In the genomic region with DNA sequence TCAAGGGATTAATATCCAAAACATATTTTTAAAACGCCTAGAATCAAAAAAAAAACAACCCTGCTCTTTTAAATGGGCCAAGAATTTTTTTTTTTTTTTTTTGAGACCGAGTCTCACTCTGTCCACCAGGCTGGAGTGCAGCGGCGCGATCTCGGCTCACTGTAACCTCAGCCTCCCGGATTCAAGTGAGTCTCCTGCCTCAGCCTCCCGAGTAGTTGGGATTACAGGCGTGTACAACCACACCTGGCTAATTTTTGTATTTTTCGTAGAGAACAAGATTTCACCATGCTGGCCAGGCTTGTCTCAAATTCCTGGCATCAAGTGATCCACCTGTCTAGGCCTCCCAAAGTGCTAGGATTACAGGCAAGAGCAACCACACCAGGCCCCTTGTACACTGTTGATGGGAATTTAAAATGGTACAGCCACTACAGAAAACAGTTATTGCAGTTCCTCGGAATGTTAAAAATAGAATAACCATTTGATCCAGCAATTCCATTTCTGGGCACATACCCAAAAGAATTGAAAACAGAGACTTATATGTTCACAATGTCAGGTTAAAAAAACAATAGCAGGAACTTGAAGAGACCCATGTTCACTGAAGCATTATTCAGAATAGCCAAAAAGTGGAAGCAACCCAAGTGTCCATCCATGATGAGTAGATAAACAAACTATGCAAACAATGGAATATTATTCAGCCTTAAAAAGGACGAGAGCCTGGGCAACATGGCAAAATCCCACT, we compare ENCODE assay signal across 1 cellular context.
TF ChIP-seq lines count a peak whose summit lies in the region.

No MANE protein-coding gene starts in this region.

TF ChIP-seq in SK-N-SH treated with all-trans-retinoic acid at 6 μM for 48 hours, 23 proteins besides CTCF, POLR2A, EP300 and RAD21 (continued from another document):
- no peak for TF ChIP-seq TSHZ2 (CRISPR knock-in tag; IDR thresholded peaks at IDR 0.05)
